In genomic region chr15:96574766-96575165, GRCh38 we compare ENCODE assay signal across 24 cellular contexts.
A peak's percentile ranks its signal among the peaks of the same experiment; 100 is the strongest.
DNase-seq lines count a peak whose midpoint lies in the region; FAIRE-seq and TF ChIP-seq lines count a peak whose summit lies in the region.
"Had no signal": no experiment of that assay in that cellular context is flagged by ENCODE, and none has a peak within 500 bp of the region (broad histone marks: within the 10 kb centered on the region; RNA-seq: fewer than 3 reads in every experiment).

No MANE protein-coding gene starts in this region.

- H2AFZ ChIP-seq in astrocyte (ENCODE audit: low read depth, low read length) (peak overlapping the region; percentile 2), neuronal stem cell (ENCODE audit: low read length) (no peak overlapping the region)

- H3K9me3 Mint-ChIP-seq in astrocyte (ENCODE audit: unreplicated experiment): no peaks in the 10 kb centered on the region
- no peaks in the 10 kb centered on the region for H3K9me3 Mint-ChIP-seq in activated T-helper 2 cell treated with anti-CD3 and anti-CD28 coated beads, Interferon-gamma antibody, Interleukin-2, Interleukin-4, amounts not matched to agents 10 μg/mL and 5 μg/mL and 100 μg/mL, durations not matched to agents 14 hours and 24 hours and 36 hours
- H3K9me3 Mint-ChIP-seq: CD8-positive, alpha-beta T cell had no signal

- H2BK120ac ChIP-seq in neuronal stem cell (ENCODE audit: low read depth, low read length): no peak overlapping the region

- no peak overlapping the region for H2AK5ac ChIP-seq in neuronal stem cell (ENCODE audit: low read depth, low read length)

- H3K27me3 Mint-ChIP-seq in astrocyte (ENCODE audit: low read depth, unreplicated experiment): peaks cover 9% of the 10 kb centered on the region
- H3K27me3 Mint-ChIP-seq in activated T-helper 2 cell treated with anti-CD3 and anti-CD28 coated beads, Interferon-gamma antibody, Interleukin-2, Interleukin-4, amounts not matched to agents 10 μg/mL and 5 μg/mL and 100 μg/mL, durations not matched to agents 14 hours and 24 hours and 36 hours (ENCODE audit: low read depth): no peaks in the 10 kb centered on the region
- H3K27me3 Mint-ChIP-seq: B cell; CD4-positive, alpha-beta T cell had no signal

- H4K20me1 ChIP-seq in astrocyte (ENCODE audit: insufficient read depth, low read length): no peaks in the 10 kb centered on the region
- H4K20me1 ChIP-seq: BLaER1 treated with 17β-estradiol and CSF1 and Interleukin-3, amounts not matched to agents 10 nM and 100 nM had no signal

- H3K36me3 Mint-ChIP-seq in astrocyte (ENCODE audit: low read depth, unreplicated experiment): no peaks in the 10 kb centered on the region
- no peaks in the 10 kb centered on the region for H3K36me3 Mint-ChIP-seq in activated T-helper 2 cell treated with anti-CD3 and anti-CD28 coated beads, Interferon-gamma antibody, Interleukin-2, Interleukin-4, amounts not matched to agents 10 μg/mL and 5 μg/mL and 100 μg/mL, durations not matched to agents 14 hours and 24 hours and 36 hours (ENCODE audit: low read depth)
- H3K36me3 Mint-ChIP-seq: CD8-positive, alpha-beta T cell had no signal

- no peak overlapping the region for H3K27ac Mint-ChIP-seq in astrocyte (ENCODE audit: unreplicated experiment)
- H3K27ac Mint-ChIP-seq in activated T-helper 2 cell treated with anti-CD3 and anti-CD28 coated beads, Interferon-gamma antibody, Interleukin-2, Interleukin-4, amounts not matched to agents 10 μg/mL and 5 μg/mL and 100 μg/mL, durations not matched to agents 14 hours and 24 hours and 36 hours: no peak overlapping the region
- H3K27ac Mint-ChIP-seq: B cell; CD4-positive, alpha-beta T cell; CD8-positive, alpha-beta T cell had no signal

- no peaks in the 10 kb centered on the region for H3K79me2 ChIP-seq in astrocyte (ENCODE audit: insufficient read depth, low read length)

- intact Hi-C loops in head of caudate nucleus (cut with DNase I): no loop called here
- intact Hi-C loops in breast epithelium (cut with DNase I; ENCODE audit: low total_unique reads): no loop called here
- intact Hi-C loops in activated T-helper 2 cell treated with anti-CD3 and anti-CD28 coated beads, Interferon-gamma antibody, Interleukin-2, Interleukin-4, amounts not matched to agents 10 μg/mL and 5 μg/mL and 100 μg/mL, durations not matched to agents 14 hours and 24 hours and 36 hours (cut with micrococcal nuclease): no loop called here

- no peaks in the 10 kb centered on the region for H3K27me3 ChIP-seq in astrocyte (ENCODE audit: insufficient read depth, low read length)
- H3K27me3 ChIP-seq in neuronal stem cell (ENCODE audit: control insufficient read depth in 3 of 3, insufficient read depth in 3 of 3, low read depth in 1 of 3, low read length in 3 of 3): no peaks in the 10 kb centered on the region
- no peaks in the 10 kb centered on the region for H3K27me3 ChIP-seq in breast epithelium
- H3K27me3 ChIP-seq: BLaER1 treated with 17β-estradiol and CSF1 and Interleukin-3, amounts not matched to agents 10 nM and 100 nM had no signal

- no peak overlapping the region for H3K4me3 Mint-ChIP-seq in astrocyte (ENCODE audit: unreplicated experiment)
- H3K4me3 Mint-ChIP-seq in activated T-helper 2 cell treated with anti-CD3 and anti-CD28 coated beads, Interferon-gamma antibody, Interleukin-2, Interleukin-4, amounts not matched to agents 10 μg/mL and 5 μg/mL and 100 μg/mL, durations not matched to agents 14 hours and 24 hours and 36 hours (ENCODE audit: low read depth): no peak overlapping the region
- H3K4me3 Mint-ChIP-seq: B cell; CD4-positive, alpha-beta T cell; CD8-positive, alpha-beta T cell had no signal

- H2BK5ac ChIP-seq in neuronal stem cell (ENCODE audit: low read length): no peak overlapping the region

- peak overlapping the region; percentile 94 for H3K4ac ChIP-seq in neuronal stem cell (ENCODE audit: low read length)

- H4K8ac ChIP-seq in neuronal stem cell (ENCODE audit: low read depth, low read length): no peak overlapping the region

- H3K4me1 ChIP-seq in astrocyte (ENCODE audit: insufficient read depth, low read length) (no peaks in the 10 kb centered on the region), neuronal stem cell (ENCODE audit: control insufficient read depth in 2 of 2, insufficient read depth in 1 of 2, low read depth in 1 of 2, low read length in 2 of 2) (peaks cover 0 to 2% of the 10 kb centered on the region in 2 donors), breast epithelium (no peaks in the 10 kb centered on the region)
- H3K4me1 ChIP-seq: BLaER1 treated with 17β-estradiol and CSF1 and Interleukin-3, amounts not matched to agents 10 nM and 100 nM; Caco-2 had no signal

- H3K79me1 ChIP-seq in neuronal stem cell (ENCODE audit: low read depth, low read length): no peaks in the 10 kb centered on the region

- no CpG with 5 or more reads among the region's 10 CpGs for WGBS in neuronal stem cell (ENCODE audit: extremely low coverage in 2 of 2, insufficient read length in 2 of 2, insufficient replicate concordance in 1 of 2), 2 donors

- H3K27ac ChIP-seq in astrocyte (ENCODE audit: low read depth, low read length) (no peak overlapping the region), neuronal stem cell (replicated peaks; ENCODE audit: low read length) (no peak overlapping the region), breast epithelium (no peak overlapping the region)
- H3K27ac ChIP-seq: BLaER1 treated with 17β-estradiol and CSF1 and Interleukin-3, amounts not matched to agents 10 nM and 100 nM; C4-2B had no signal

- H3K18ac ChIP-seq in neuronal stem cell (ENCODE audit: low read length): peak overlapping the region; percentile 44

- H3K14ac ChIP-seq in neuronal stem cell (ENCODE audit: low read length): no peak overlapping the region

- H3K4me2 ChIP-seq in astrocyte (ENCODE audit: low read length) (no peak overlapping the region), neuronal stem cell (ENCODE audit: insufficient read depth, low read length, poor library complexity, severe bottlenecking) (no peak overlapping the region)
- H3K4me2 ChIP-seq: BLaER1 treated with 17β-estradiol and CSF1 and Interleukin-3, amounts not matched to agents 10 nM and 100 nM had no signal

- no peaks in the 10 kb centered on the region for H3K4me1 Mint-ChIP-seq in astrocyte (ENCODE audit: low read depth, unreplicated experiment)
- no peaks in the 10 kb centered on the region for H3K4me1 Mint-ChIP-seq in activated T-helper 2 cell treated with anti-CD3 and anti-CD28 coated beads, Interferon-gamma antibody, Interleukin-2, Interleukin-4, amounts not matched to agents 10 μg/mL and 5 μg/mL and 100 μg/mL, durations not matched to agents 14 hours and 24 hours and 36 hours (ENCODE audit: low read depth)
- H3K4me1 Mint-ChIP-seq: B cell had no signal

- DNase-seq in Ammon's horn (ENCODE audit: low spot score) (peak; percentile 29), astrocyte (ENCODE audit: low read depth) (no peak), left kidney (ENCODE audit: low read depth, low spot score) (peak; percentile 18), neuronal stem cell (ENCODE audit: low spot score) (no peak), head of caudate nucleus (no peak), breast epithelium (ENCODE audit: low spot score in 2 of 2) (no peak), dermis blood vessel endothelial cell (no peak)
- DNase-seq in activated T-helper 2 cell treated with anti-CD3 and anti-CD28 coated beads, Interferon-gamma antibody, Interleukin-2, Interleukin-4, amounts not matched to agents 10 μg/mL and 5 μg/mL and 100 μg/mL, durations not matched to agents 14 hours and 24 hours and 36 hours (ENCODE audit: low spot score): no peak
- DNase-seq: 8988T; ACHN; Caco-2; Calu3; CD4-positive, alpha-beta T cell; CD8-positive, alpha-beta T cell; DMS79 treated with DMSO at 0.1 percent for 48 hours; GF-D8 had no signal

- TF ChIP-seq CTCF in astrocyte (IDR thresholded peaks at IDR 0.05; ENCODE audit: insufficient read depth, low read depth, low read length) (no peak), breast epithelium (IDR thresholded peaks at IDR 0.05) (no peak)

- no peak overlapping the region for H2BK15ac ChIP-seq in neuronal stem cell (ENCODE audit: low read length)

- FAIRE-seq in astrocyte (lab: Jason Lieb, UNC): no peak
- FAIRE-seq: A204.1, D721Med, G401.6, GM12891, GM18507 had no signal

- no peak overlapping the region for H2BK12ac ChIP-seq in neuronal stem cell (ENCODE audit: low read length)

- H3K9me3 ChIP-seq in astrocyte (ENCODE audit: insufficient read depth, low read depth, low read length) (no peaks in the 10 kb centered on the region), neuronal stem cell (replicated peaks in 1 of 2; ENCODE audit: control insufficient read depth in 2 of 2, insufficient read depth in 1 of 2, low read depth in 1 of 2, low read length in 2 of 2) (peaks cover 0 to 3% of the 10 kb centered on the region in 2 donors), breast epithelium (no peaks in the 10 kb centered on the region)
- H3K9me3 ChIP-seq: BLaER1 treated with 17β-estradiol and CSF1 and Interleukin-3, amounts not matched to agents 10 nM and 100 nM; Caco-2 had no signal

- no peak for TF ChIP-seq POLR2A in breast epithelium (IDR thresholded peaks at IDR 0.05)

- no peak overlapping the region for H4K91ac ChIP-seq in neuronal stem cell (ENCODE audit: low read depth, low read length, poor library complexity)

- H3K4me3 ChIP-seq in astrocyte (ENCODE audit: insufficient read depth, low read depth, low read length) (no peak overlapping the region), neuronal stem cell (ENCODE audit: low read length in 2 of 2) (no peak overlapping the region), breast epithelium (no peak overlapping the region)
- H3K4me3 ChIP-seq: BLaER1 treated with 17β-estradiol and CSF1 and Interleukin-3, amounts not matched to agents 10 nM and 100 nM had no signal

- H3K9ac ChIP-seq in astrocyte (ENCODE audit: low read length): no peak overlapping the region
- no peak overlapping the region for H3K9ac ChIP-seq in neuronal stem cell (ENCODE audit: low read depth, low read length, poor library complexity)
- H3K9ac ChIP-seq: BLaER1 treated with 17β-estradiol and CSF1 and Interleukin-3, amounts not matched to agents 10 nM and 100 nM had no signal

- H3K36me3 ChIP-seq in astrocyte (ENCODE audit: insufficient read depth, low read length) (no peaks in the 10 kb centered on the region), neuronal stem cell (replicated peaks in 1 of 2; ENCODE audit: control insufficient read depth in 2 of 2, insufficient read depth in 2 of 2, low read length in 2 of 2) (no peaks in the 10 kb centered on the region), breast epithelium (no peaks in the 10 kb centered on the region)
- H3K36me3 ChIP-seq: BLaER1 treated with 17β-estradiol and CSF1 and Interleukin-3, amounts not matched to agents 10 nM and 100 nM had no signal

- no peak overlapping the region for H3K23ac ChIP-seq in neuronal stem cell (ENCODE audit: low read depth, low read length, poor library complexity)

Comparison
In these comparisons a context has a peak if more than half of its experiments do, and no peak if none do; other contexts are left out.
1. DNase-seq: peak in Ammon's horn (single experiment) and left kidney (single experiment); none in astrocyte (single experiment), neuronal stem cell (single experiment), head of caudate nucleus (0 of 42), breast epithelium (0 of 2), activated T-helper 2 cell treated with anti-CD3 and anti-CD28 coated beads, Interferon-gamma antibody, Interleukin-2, Interleukin-4, amounts not matched to agents 10 μg/mL and 5 μg/mL and 100 μg/mL, durations not matched to agents 14 hours and 24 hours and 36 hours (single experiment) and dermis blood vessel endothelial cell (single experiment).